ENCODE assay signal across 14 cellular contexts in the genomic region with DNA sequence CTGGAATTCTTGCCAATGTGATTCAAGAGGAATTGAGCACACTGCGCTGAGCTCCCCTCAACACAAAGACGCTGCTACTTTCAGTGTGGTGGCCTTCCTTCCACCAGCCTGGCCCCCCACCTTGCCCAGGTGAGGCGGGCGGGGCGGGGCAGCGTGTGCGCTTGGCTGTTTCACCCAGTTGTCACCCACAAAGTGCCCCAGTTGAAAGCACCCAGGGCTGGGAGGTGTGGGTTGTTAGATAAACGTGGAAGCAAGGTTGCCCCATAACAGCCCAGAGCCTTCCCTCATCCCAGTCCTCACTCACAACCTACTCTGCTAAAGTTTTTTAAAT. TPM values are rescaled to one million over a fixed set of nuclear protein-coding genes. Genes with fewer than 3 reads are reported as not detected.
DNase-seq lines count a peak whose midpoint lies in the region; ATAC-seq, FAIRE-seq and TF ChIP-seq lines count a peak whose summit lies in the region.
"Had no signal": no experiment of that assay in that cellular context is flagged by ENCODE, and none has a peak within 500 bp of the region (broad histone marks: within the 10 kb centered on the region; RNA-seq: fewer than 3 reads in every experiment).

No MANE protein-coding gene starts in this region.

- CTCF ChIA-PET in activated CD8-positive, alpha-beta T cell treated with anti-CD3 and anti-CD28 coated beads, Interleukin-2, amount 10 ng/mL, durations not matched to agents 7 days and 5 days (lab: Charles Lee) = no interaction called here

- H3K4me3 ChIP-seq in GM23338 = no peak overlapping the region
- peak overlapping the region in 1 of 4 donors; percentile 16 for H3K4me3 ChIP-seq in adrenal gland
- H3K4me3 ChIP-seq in keratinocyte (ENCODE audit: control insufficient read depth in 2 of 3, extremely low read depth in 1 of 3, insufficient read depth in 2 of 3, low read depth in 1 of 3, low read length in 3 of 3) = no peak overlapping the region
- H3K4me3 ChIP-seq in stomach smooth muscle (ENCODE audit: low read length in 2 of 2) = no peak overlapping the region

- intact Hi-C loops in adrenal gland (cut with DNase I) = no loop called here

- no peak overlapping the region for H3K4me2 ChIP-seq in GM23338
- peak overlapping the region; percentile 65 for H3K4me2 ChIP-seq in keratinocyte (ENCODE audit: control insufficient read depth, extremely low read depth, insufficient read depth, low read depth, low read length)

- H3K9me3 ChIP-seq in adrenal gland (replicated peaks in 1 of 3) (no peaks in the 10 kb centered on the region), keratinocyte (ENCODE audit: control insufficient read depth, low read depth, low read length) (no peaks in the 10 kb centered on the region), stomach smooth muscle (ENCODE audit: control insufficient read depth in 2 of 2, low read length in 2 of 2) (peaks cover 0 to 9% of the 10 kb centered on the region in 2 donors)

- no peak overlapping the region for H3K4me3 Mint-ChIP-seq in GM23338
- no peak overlapping the region for H3K4me3 Mint-ChIP-seq in activated CD8-positive, alpha-beta T cell treated with anti-CD3 and anti-CD28 coated beads, Interleukin-2, amount 10 ng/mL, durations not matched to agents 7 days and 5 days
- H3K4me3 Mint-ChIP-seq: activated naive CD4-positive, alpha-beta T cell treated with anti-CD3 and anti-CD28 coated beads, Interleukin-2, amount 50 U/mL, for 24 hours had no signal

- H3K9me2 ChIP-seq in GM23338 (ENCODE audit: insufficient read depth) = peaks cover 7% of the 10 kb centered on the region; the same call in 1 of the 2 replicates

- H3K36me3 Mint-ChIP-seq in GM23338 (ENCODE audit: low read depth) = no peaks in the 10 kb centered on the region
- peaks cover 0 to 5% of the 10 kb centered on the region in 2 donors for H3K36me3 Mint-ChIP-seq in activated naive CD4-positive, alpha-beta T cell treated with anti-CD3 and anti-CD28 coated beads, Interleukin-2, amount 50 U/mL, for 72 hours
- H3K36me3 Mint-ChIP-seq in activated CD8-positive, alpha-beta T cell treated with anti-CD3 and anti-CD28 coated beads, Interleukin-2, amount 10 ng/mL, durations not matched to agents 7 days and 5 days (ENCODE audit: low read depth) = no peaks in the 10 kb centered on the region

- H2AFZ ChIP-seq in GM23338 (peak overlapping the region; percentile 86; the same call in 1 of the 2 replicates), keratinocyte (ENCODE audit: control insufficient read depth, low read length) (no peak overlapping the region)

- no peaks in the 10 kb centered on the region for H3K36me3 ChIP-seq in GM23338 (ENCODE audit: insufficient read depth)
- no peaks in the 10 kb centered on the region for H3K36me3 ChIP-seq in adrenal gland (replicated peaks in 1 of 2)
- H3K36me3 ChIP-seq in keratinocyte (ENCODE audit: control insufficient read depth in 2 of 2, extremely low read depth in 1 of 2, insufficient read depth in 2 of 2, low read length in 2 of 2) = no peaks in the 10 kb centered on the region
- H3K36me3 ChIP-seq in stomach smooth muscle (ENCODE audit: control insufficient read depth in 2 of 2, insufficient read depth in 2 of 2, low read length in 2 of 2) = no peaks in the 10 kb centered on the region

- no peaks in the 10 kb centered on the region for H3K27me3 ChIP-seq in GM23338 (ENCODE audit: insufficient read depth)
- H3K27me3 ChIP-seq in adrenal gland = peaks cover 3% of the 10 kb centered on the region
- H3K27me3 ChIP-seq in keratinocyte (ENCODE audit: control insufficient read depth, extremely low read depth, insufficient read depth, low read length) = peaks cover 35% of the 10 kb centered on the region
- H3K27me3 ChIP-seq in stomach smooth muscle (ENCODE audit: control insufficient read depth in 1 of 2, insufficient read depth in 2 of 2, low read length in 2 of 2) = peaks cover 0 to 3% of the 10 kb centered on the region in 2 donors

- TF ChIP-seq POLR2A in adrenal gland (IDR thresholded peaks at IDR 0.05) = no peak

- no peaks in the 10 kb centered on the region; the same call in 2 of the 3 replicates for H3K9me3 Mint-ChIP-seq in GM23338
- peaks cover 0 to 4% of the 10 kb centered on the region in 2 donors for H3K9me3 Mint-ChIP-seq in activated naive CD4-positive, alpha-beta T cell treated with anti-CD3 and anti-CD28 coated beads, Interleukin-2, amount 50 U/mL, for 72 hours
- no peaks in the 10 kb centered on the region for H3K9me3 Mint-ChIP-seq in activated CD8-positive, alpha-beta T cell treated with anti-CD3 and anti-CD28 coated beads, Interleukin-2, amount 10 ng/mL, durations not matched to agents 7 days and 5 days (ENCODE audit: insufficient read depth)

- no peak for FAIRE-seq in keratinocyte (lab: Jason Lieb, UNC)
- FAIRE-seq: D721Med had no signal

- ATAC-seq in GM23338 = no peak
- ATAC-seq in activated naive CD4-positive, alpha-beta T cell treated with anti-CD3 and anti-CD28 coated beads, Interleukin-2, amount 50 U/mL, for 72 hours = no peak
- no peak for ATAC-seq in HG03025 (IDR thresholded peaks at IDR 0.05; ENCODE audit: low FRiP score, unreplicated experiment)
- ATAC-seq in GM19023 (IDR thresholded peaks at IDR 0.05; ENCODE audit: unreplicated experiment) = no peak
- ATAC-seq in activated CD8-positive, alpha-beta T cell treated with anti-CD3 and anti-CD28 coated beads, Interleukin-2, amount 10 ng/mL, durations not matched to agents 7 days and 5 days = no peak

- no peak for DNase-seq in GM23338 (ENCODE audit: low spot score)
- DNase-seq in adrenal gland = no peak
- DNase-seq in keratinocyte (ENCODE audit: low read depth, low spot score) = no peak
- no peak for DNase-seq in activated naive CD4-positive, alpha-beta T cell treated with anti-CD3 and anti-CD28 coated beads, Interleukin-2, amount 50 U/mL, for 72 hours (ENCODE audit: low spot score in 2 of 2)
- no peak for DNase-seq in activated CD8-positive, alpha-beta T cell treated with anti-CD3 and anti-CD28 coated beads, Interleukin-2, amount 10 ng/mL, durations not matched to agents 7 days and 5 days
- DNase-seq: activated CD4-positive, alpha-beta T cell treated with anti-CD3 and anti-CD28 coated beads, Interleukin-2, amount 50 U/mL, for 1 hour; activated T-cell treated with anti-CD3 and anti-CD28 coated beads, Interleukin-2, amount 50 U/mL, for 1 hour; central memory CD4-positive, alpha-beta T cell; stimulated activated naive CD8-positive, alpha-beta T cell treated with anti-CD3 and anti-CD28 coated beads, Interleukin-15, Interleukin-2, amounts not matched to agents 100 U/mL and 50 U/mL, for 24 hours had no signal

- no peak overlapping the region for H3K9ac ChIP-seq in keratinocyte (ENCODE audit: control insufficient read depth, extremely low read depth, insufficient read depth, low read length)
- H3K9ac ChIP-seq in stomach smooth muscle (ENCODE audit: low read length in 2 of 2) = no peak overlapping the region

- H4K20me1 ChIP-seq in GM23338 (replicated peaks; ENCODE audit: insufficient read depth) (no peaks in the 10 kb centered on the region), keratinocyte (ENCODE audit: control insufficient read depth, extremely low read depth, insufficient read depth, low read length) (no peaks in the 10 kb centered on the region)

- peaks cover 8% of the 10 kb centered on the region; the same call in 1 of the 3 replicates for H3K4me1 Mint-ChIP-seq in GM23338
- no peaks in the 10 kb centered on the region for H3K4me1 Mint-ChIP-seq in activated CD8-positive, alpha-beta T cell treated with anti-CD3 and anti-CD28 coated beads, Interleukin-2, amount 10 ng/mL, durations not matched to agents 7 days and 5 days (ENCODE audit: low read depth)
- H3K4me1 Mint-ChIP-seq: activated naive CD4-positive, alpha-beta T cell treated with anti-CD3 and anti-CD28 coated beads, Interleukin-2, amount 50 U/mL, for 24 hours had no signal

- POLR2A ChIA-PET in activated CD8-positive, alpha-beta T cell treated with anti-CD3 and anti-CD28 coated beads, Interleukin-2, amount 10 ng/mL, durations not matched to agents 7 days and 5 days (lab: Charles Lee) = no interaction called here

- dilution Hi-C loops in keratinocyte (cut with MboI; ENCODE audit: extremely low pct_ligation_motif_present, low sequenced_read_pairs) = no loop called here

- 21 to 68% (median 64%) methylated on average over 2 to 8 of the region's 8 CpGs for WGBS in adrenal gland, 4 donors

- H3K79me2 ChIP-seq in GM23338 (replicated peaks; ENCODE audit: insufficient read depth) (no peaks in the 10 kb centered on the region), keratinocyte (ENCODE audit: control insufficient read depth, insufficient read depth, low read length) (no peaks in the 10 kb centered on the region)

- TF ChIP-seq CTCF in GM23338 (conservative IDR thresholded peaks at IDR 0.05; ENCODE audit: low read depth in 2 of 2) (no peak), adrenal gland (IDR thresholded peaks at IDR 0.05) (no peak), keratinocyte (optimal IDR thresholded peaks at IDR 0.05 in 1 of 3, IDR thresholded peaks at IDR 0.05 in 1 of 3, conservative IDR thresholded peaks at IDR 0.05 in 1 of 3; ENCODE audit: extremely low read depth in 1 of 3, insufficient read depth in 2 of 3, low read length in 3 of 3) (no peak)

- no peaks in the 10 kb centered on the region for H3K9me1 ChIP-seq in keratinocyte (ENCODE audit: control insufficient read depth, extremely low read depth, insufficient read depth, low read length)

- peaks cover 9% of the 10 kb centered on the region for H3K27me3 Mint-ChIP-seq in GM23338 (ENCODE audit: insufficient read depth, low read depth, poor library complexity)
- peaks cover 4% of the 10 kb centered on the region for H3K27me3 Mint-ChIP-seq in activated CD8-positive, alpha-beta T cell treated with anti-CD3 and anti-CD28 coated beads, Interleukin-2, amount 10 ng/mL, durations not matched to agents 7 days and 5 days (ENCODE audit: low read depth)

- H3K27ac ChIP-seq in GM23338 (ENCODE audit: low read depth) = no peak overlapping the region
- H3K27ac ChIP-seq in adrenal gland = peak overlapping the region; percentile 53 to 90 (median 83)
- H3K27ac ChIP-seq in keratinocyte (ENCODE audit: control insufficient read depth, insufficient read depth, low read length) = no peak overlapping the region
- H3K27ac ChIP-seq in stomach smooth muscle (ENCODE audit: low read length) = peak overlapping the region; percentile 6

- no peak overlapping the region for H3K27ac Mint-ChIP-seq in GM23338
- H3K27ac Mint-ChIP-seq in activated naive CD4-positive, alpha-beta T cell treated with anti-CD3 and anti-CD28 coated beads, Interleukin-2, amount 50 U/mL, for 72 hours = no peak overlapping the region
- no peak overlapping the region for H3K27ac Mint-ChIP-seq in activated CD8-positive, alpha-beta T cell treated with anti-CD3 and anti-CD28 coated beads, Interleukin-2, amount 10 ng/mL, durations not matched to agents 7 days and 5 days
- H3K27ac Mint-ChIP-seq: activated naive CD4-positive, alpha-beta T cell treated with anti-CD3 and anti-CD28 coated beads, Interleukin-2, amount 50 U/mL, for 24 hours had no signal

- H3K4me1 ChIP-seq in GM23338 (ENCODE audit: insufficient read depth) (no peaks in the 10 kb centered on the region), adrenal gland (replicated peaks in 1 of 2) (peaks cover 14 to 20% of the 10 kb centered on the region in 2 donors), keratinocyte (ENCODE audit: control insufficient read depth, extremely low read depth, insufficient read depth, low read length) (peaks cover 24% of the 10 kb centered on the region), stomach smooth muscle (ENCODE audit: control insufficient read depth, insufficient read depth, low read length) (peaks cover 18% of the 10 kb centered on the region)

- H3F3A ChIP-seq in GM23338 (replicated peaks; ENCODE audit: low read depth) = no peaks in the 10 kb centered on the region

RNA-seq across cellular contexts. Expression of a gene that starts 43.1 kb away (rescaled TPM):
- not detected in 2 replicates for total RNA-seq in GM23338 (2014; rRNA removed; shearing (Covaris generic))
- polyA plus RNA-seq in GM23338 (2016; fragmentation: Nextera tagmentation; extraction: Ambion mirVana) (not detected in 2 replicates), adrenal gland (under 1 TPM; 0.24 to 0.66 (median 0.64) TPM), keratinocyte (not detected in 3 replicates)
- total RNA-seq in adrenal gland = 1 to 10 TPM in 1 of 8 donors, under 1 TPM in 3, not detected in 4; 0.11 to 1.8 (median 0.36) TPM
- polyA plus RNA-seq in keratinocyte (2011; ENCODE audit: low read depth) = not detected
- not detected in 2 replicates for polyA plus RNA-seq in keratinocyte (2011; cell fraction: cytosol; rRNA removed)
- polyA plus RNA-seq in keratinocyte (2011; cell fraction: nucleus; rRNA removed) = not detected in 2 replicates
- not detected in 2 replicates for polyA plus RNA-seq in keratinocyte (2012; ENCODE audit: low replicate concordance)
- not detected in 3 replicates for polyA minus RNA-seq in keratinocyte
- not detected for polyA minus RNA-seq in keratinocyte (2011; cell fraction: cytosol; rRNA and poly(A)+ RNA removed)
- polyA minus RNA-seq in keratinocyte (2011; cell fraction: nucleus; rRNA and poly(A)+ RNA removed) = not detected in 2 replicates
- not detected for total RNA-seq in activated naive CD4-positive, alpha-beta T cell treated with anti-CD3 and anti-CD28 coated beads, Interleukin-2, amount 50 U/mL, for 72 hours
- total RNA-seq in activated CD8-positive, alpha-beta T cell treated with anti-CD3 and anti-CD28 coated beads, Interleukin-2, amount 10 ng/mL, durations not matched to agents 7 days and 5 days = not detected

Comparison
In these comparisons a context has a peak if more than half of its experiments do, and no peak if none do; other contexts are left out.
1. H3K27ac ChIP-seq: peak in adrenal gland (5 of 5) and stomach smooth muscle (single experiment); none in GM23338 (single experiment) and keratinocyte (single experiment).